Comparison of ENCODE assay signal across 24 cellular contexts in the genomic region with DNA sequence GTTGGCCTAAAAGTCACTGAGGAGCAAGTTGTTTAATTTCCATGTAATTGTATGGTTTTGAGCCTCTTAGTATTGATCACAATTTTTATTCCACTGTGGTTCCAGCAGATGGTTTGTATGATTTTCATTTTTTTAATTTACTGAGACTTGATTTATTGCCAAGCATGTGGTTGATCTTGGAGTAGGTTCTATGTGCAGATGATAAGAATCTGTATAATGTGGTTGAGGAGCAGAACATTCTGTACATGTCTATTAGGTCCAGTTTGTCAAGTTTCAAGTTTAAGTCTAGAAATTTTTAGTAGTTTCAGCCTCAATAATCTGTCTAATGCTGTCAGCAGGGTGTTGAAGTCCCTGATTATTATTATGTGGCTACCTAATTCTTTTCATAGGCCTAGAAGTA. TPM values are rescaled to one million over a fixed set of nuclear protein-coding genes. Genes with fewer than 3 reads are reported as not detected.
A peak's percentile ranks its signal among the peaks of the same experiment; 100 is the strongest.
DNase-seq lines count a peak whose midpoint lies in the region; ATAC-seq, FAIRE-seq and TF ChIP-seq lines count a peak whose summit lies in the region.
"Had no signal": no experiment of that assay in that cellular context is flagged by ENCODE, and none has a peak within 500 bp of the region (broad histone marks: within the 10 kb centered on the region; RNA-seq: fewer than 3 reads in every experiment).

No MANE protein-coding gene starts in this region.

- H3K36me3 ChIP-seq in adipocyte (ENCODE audit: control insufficient read depth, insufficient read depth, low read length, severe bottlenecking), result no peaks in the 10 kb centered on the region
- no peaks in the 10 kb centered on the region for H3K36me3 ChIP-seq in mammary epithelial cell (ENCODE audit: insufficient read depth, low read length)
- H3K36me3 ChIP-seq: BE2C had no signal

- no TSS peak for BruUV-seq in mammary epithelial cell (replicated peaks; lab: Mats Ljungman, UMichigan)

- no peak overlapping the region for H2AFZ ChIP-seq in mammary epithelial cell (ENCODE audit: low read depth, low read length)
- H2AFZ ChIP-seq: GM23248 had no signal

- no peaks in the 10 kb centered on the region for H4K20me1 ChIP-seq in mammary epithelial cell (ENCODE audit: insufficient read depth, low read length)

- H3K79me2 ChIP-seq in mammary epithelial cell (ENCODE audit: insufficient read depth, low read length), result no peaks in the 10 kb centered on the region

- CTCF ChIA-PET in mammary epithelial cell (lab: Charles Lee; ENCODE audit: low non-redundant PET), result no interaction called here

- intact Hi-C loops in mammary epithelial cell (cut with micrococcal nuclease), result no loop called here

- peak; percentile 66 for FAIRE-seq in H54 (lab: Jason Lieb, UNC)
- FAIRE-seq: A204.1, GM12878, GM19239, HTR-8/SVneo had no signal

- no peaks in the 10 kb centered on the region for H3K4me1 ChIP-seq in adipocyte (ENCODE audit: control insufficient read depth, insufficient read depth, low read length)
- no peaks in the 10 kb centered on the region for H3K4me1 ChIP-seq in mammary epithelial cell (ENCODE audit: insufficient read depth, low read length)
- H3K4me1 ChIP-seq: BE2C had no signal

- no peak for TF ChIP-seq POLR2A in H54 (IDR thresholded peaks at IDR 0.05; ENCODE audit: low read depth, low read length)

- H3K27me3 ChIP-seq in adipocyte (replicated peaks; ENCODE audit: control insufficient read depth, insufficient read depth, low read length), result no peaks in the 10 kb centered on the region
- no peaks in the 10 kb centered on the region for H3K27me3 ChIP-seq in mammary epithelial cell (ENCODE audit: insufficient read depth, low read length)
- H3K27me3 ChIP-seq: BE2C had no signal

- no peak for ATAC-seq in esophagus mucosa
- ATAC-seq: GM12878 had no signal

- no peak overlapping the region for H3K4me3 ChIP-seq in adipocyte (ENCODE audit: low read length)
- no peak overlapping the region for H3K4me3 ChIP-seq in mammary epithelial cell (replicated peaks in 1 of 3; ENCODE audit: insufficient read depth in 1 of 3, low read depth in 2 of 3, low read length in 3 of 3)
- no peak overlapping the region for H3K4me3 ChIP-seq in retinal pigment epithelial cell (ENCODE audit: low read length)
- H3K4me3 ChIP-seq: GM12878, GM23248 had no signal

- dilution Hi-C loops in mammary epithelial cell (cut with HindIII; ENCODE audit: low sequenced_read_pairs), result no loop called here

- TF ChIP-seq CTCF in mammary epithelial cell (conservative IDR thresholded peaks at IDR 0.05 in 1 of 2, IDR thresholded peaks at IDR 0.05 in 1 of 2; ENCODE audit: extremely low read depth in 1 of 2, insufficient read depth in 1 of 2, low read depth in 1 of 2, low read length in 2 of 2), result no peak
- no peak for TF ChIP-seq CTCF in retinal pigment epithelial cell (conservative IDR thresholded peaks at IDR 0.05; ENCODE audit: low read depth, low read length)

- in situ Hi-C loops in mammary epithelial cell (cut with MboI; ENCODE audit: low sequenced_read_pairs in 2 of 2), result no loop called here

- no peaks in the 10 kb centered on the region for H3K9me3 ChIP-seq in adipocyte (ENCODE audit: control insufficient read depth, low read length)
- no peaks in the 10 kb centered on the region for H3K9me3 ChIP-seq in mammary epithelial cell (replicated peaks; ENCODE audit: insufficient read depth, low read length)
- H3K9me3 ChIP-seq: BE2C had no signal

- H3K9ac ChIP-seq in adipocyte (ENCODE audit: low read length) (no peak overlapping the region), mammary epithelial cell (ENCODE audit: insufficient read depth, low read length) (no peak overlapping the region)
- H3K9ac ChIP-seq: GM23248 had no signal

- H3K27ac ChIP-seq in mammary epithelial cell (ENCODE audit: insufficient read depth, low read depth, low read length), result no peak overlapping the region
- H3K27ac ChIP-seq: GM23248 had no signal

- peak overlapping the region; percentile 28 for H3K4me2 ChIP-seq in mammary epithelial cell (ENCODE audit: insufficient read depth, low read depth, low read length)

- DNase-seq in H54 (ENCODE audit: insufficient read length, low spot score) (no peak), adipocyte (ENCODE audit: low read depth) (peak; percentile 10), mammary epithelial cell (peak; percentile 38), retinal pigment epithelial cell (ENCODE audit: low read depth) (peak; percentile 6), KG1 (lab: John Stamatoyannopoulos, UW) (no peak), putamen (ENCODE audit: low spot score) (no peak)
- DNase-seq: ACHN; BE2C; C1 segment of cervical spinal cord; CD4-positive, CD25-positive, alpha-beta regulatory T cell; CD8-positive, alpha-beta memory T cell; COR-L47; DMS 273 treated with DMSO at 0.1 percent for 48 hours; DMS53; DND-41; EL; GM23248; HCEC 1CT; IMR-90 had no signal

RNA-seq across cellular contexts. Expression of gene ZWINT, which starts 22.7 kb away (rescaled TPM):
- total RNA-seq in mammary epithelial cell (10 to 100 TPM in 1 of 2 donors, 1 to 10 TPM in 1; 6.7 to 42.0 TPM), esophagus mucosa (23.7 TPM)
- 75.6 TPM for polyA plus RNA-seq in mammary epithelial cell
- polyA minus RNA-seq in mammary epithelial cell, result 47.1 TPM

Comparison
In these comparisons a context has a peak if more than half of its experiments do, and no peak if none do; other contexts are left out.
1. DNase-seq: peak in adipocyte (single experiment), mammary epithelial cell (single experiment) and retinal pigment epithelial cell (single experiment); none in H54 (single experiment), KG1 (single experiment) and putamen (single experiment).